Comparison of ENCODE assay signal across 19 cellular contexts in genomic region chr16:47504599-47504998, GRCh38. TPM values are rescaled to one million over a fixed set of nuclear protein-coding genes. Genes with fewer than 3 reads are reported as not detected.
DNase-seq lines count a peak whose midpoint lies in the region; ATAC-seq, FAIRE-seq and TF ChIP-seq lines count a peak whose summit lies in the region.
"Had no signal": no experiment of that assay in that cellular context is flagged by ENCODE, and none has a peak within 500 bp of the region (broad histone marks: within the 10 kb centered on the region; RNA-seq: fewer than 3 reads in every experiment).

No MANE protein-coding gene starts in this region.

- H3K36me3 ChIP-seq in HepG2 (replicated peaks in 1 of 2; ENCODE audit: control insufficient read depth in 1 of 2, insufficient read depth in 2 of 2, low read length in 2 of 2) (peaks cover 10 to 32% of the 10 kb centered on the region in 2 experiments), right lobe of liver (peaks cover 4 to 28% (median 5%) of the 10 kb centered on the region in 4 donors)

- H3K4me3 ChIP-seq in HepG2 (replicated peaks in 1 of 3; ENCODE audit: insufficient read depth in 1 of 3, low read depth in 2 of 3, low read length in 3 of 3) (no peak overlapping the region), right lobe of liver (no peak overlapping the region), choroid plexus epithelial cell (ENCODE audit: low read depth, low read length) (no peak overlapping the region)
- H3K4me3 ChIP-seq: GM12878 had no signal

- intact Hi-C loops in HepG2 (cut with micrococcal nuclease; ENCODE audit: unreplicated experiment) (no loop called here), right lobe of liver (cut with DNase I) (no loop called here)

- H3K27me3 ChIP-seq in HepG2 (ENCODE audit: control insufficient read depth in 1 of 2, insufficient read depth in 2 of 2, low read length in 2 of 2): no peaks in the 10 kb centered on the region
- H3K27me3 ChIP-seq in right lobe of liver: no peaks in the 10 kb centered on the region
- H3K27me3 ChIP-seq: BE2C had no signal

- POLR2A ChIA-PET in HepG2 (lab: Yijun Ruan, JAX): no interaction called here

- FAIRE-seq in HepG2 (lab: Jason Lieb, UNC): no peak
- FAIRE-seq: GM12878 had no signal

- no peak overlapping the region for H3K27ac ChIP-seq in HepG2 (ENCODE audit: extremely low read length, insufficient read depth, low read length)
- no peak overlapping the region for H3K27ac ChIP-seq in right lobe of liver

- TF ChIP-seq RAD21 in HepG2 (CRISPR knock-in tag; IDR thresholded peaks at IDR 0.05): no peak

- TF ChIP-seq CTCF in HepG2 (CRISPR knock-in tag; IDR thresholded peaks at IDR 0.05) (no peak), right lobe of liver (IDR thresholded peaks at IDR 0.05) (no peak), choroid plexus epithelial cell (conservative IDR thresholded peaks at IDR 0.05; ENCODE audit: low read depth, low read length) (no peak)

- no peak overlapping the region for H3K4me2 ChIP-seq in HepG2 (ENCODE audit: low read depth, low read length)

- ATAC-seq in HepG2: no peak
- ATAC-seq in right lobe of liver: no peak
- ATAC-seq: GM12878, Panc1, Right ventricle myocardium inferior had no signal

- in situ Hi-C loops in HepG2 (cut with HindIII; ENCODE audit: extremely low pct_ligation_motif_present, low pct_unique_long_range_greater_than_20kb): no loop called here

- BruUV-seq in HepG2 (replicated peaks; lab: Mats Ljungman, UMichigan): no TSS peak

- no peak overlapping the region for H3K9ac ChIP-seq in HepG2 (ENCODE audit: insufficient read depth, low read depth, low read length)

- peaks cover 19% of the 10 kb centered on the region for H3K4me1 ChIP-seq in HepG2 (ENCODE audit: insufficient read depth, low read length)
- peaks cover 0 to 5% (median 0%) of the 10 kb centered on the region in 4 donors for H3K4me1 ChIP-seq in right lobe of liver
- H3K4me1 ChIP-seq: BE2C had no signal

- DNase-seq in HepG2 (ENCODE audit: low spot score) (no peak), right lobe of liver (no peak), choroid plexus epithelial cell (ENCODE audit: low read depth) (peak; percentile 55), iris pigment epithelial cell (ENCODE audit: low read depth) (peak; percentile 59), NCI-H1092 (lab: John Stamatoyannopoulos, UW) (no peak), NCI-H82 (lab: John Stamatoyannopoulos, UW) (no peak), cerebellar nuclear complex (lab: John Stamatoyannopoulos, UW) (no peak)
- DNase-seq: BE2C; CD4-positive, alpha-beta T cell; DMS153; GDM1; GOT3; NCI-H1092 treated with DMSO at 0.1 percent for 48 hours; NCI-H146; NCI-H2029 treated with DMSO at 0.1 percent for 48 hours; NCI-H2171 had no signal

- no peak for TF ChIP-seq POLR2A in HepG2 (IDR thresholded peaks at IDR 0.05; ENCODE audit: insufficient read depth in 1 of 2, low read depth in 2 of 2, low read length in 2 of 2)
- TF ChIP-seq POLR2A in right lobe of liver (IDR thresholded peaks at IDR 0.05): no peak

- no peak overlapping the region for H2AFZ ChIP-seq in HepG2 (ENCODE audit: low read length)

- CTCF ChIA-PET in HepG2 (lab: Yijun Ruan, JAX; ENCODE audit: low intra/inter-chr PET ratio, low total read pairs): no interaction called here

- no peaks in the 10 kb centered on the region for H3K79me2 ChIP-seq in HepG2 (ENCODE audit: insufficient read depth, low read length)

- WGBS in HepG2 (ENCODE audit: low lambda C conversion rate): 97% methylated on average over 7 of the region's 7 CpGs
- WGBS in right lobe of liver (ENCODE audit: insufficient coverage, low coverage, low lambda C conversion rate, missing lambda C conversion rate): 90% methylated on average over 3 of the region's 7 CpGs

- no peaks in the 10 kb centered on the region for H3K9me3 ChIP-seq in HepG2 (ENCODE audit: low read length)
- no peaks in the 10 kb centered on the region for H3K9me3 ChIP-seq in right lobe of liver
- H3K9me3 ChIP-seq: BE2C had no signal

- no peak for TF ChIP-seq EP300 in HepG2 (IDR thresholded peaks at IDR 0.05; ENCODE audit: low read depth in 2 of 2, low read length in 2 of 2)
- no peak for TF ChIP-seq EP300 in HepG2 (CRISPR knock-in tag; IDR thresholded peaks at IDR 0.05; ENCODE audit: borderline replicate concordance)

- H4K20me1 ChIP-seq in HepG2 (ENCODE audit: insufficient read depth, low read length): no peaks in the 10 kb centered on the region

TF ChIP-seq in HepG2, 621 proteins besides CTCF, POLR2A, EP300 and RAD21:
- peak; percentile 48; the same call in 1 of the 2 replicates for TF ChIP-seq ZBTB33 (CRISPR knock-in tag; IDR thresholded peaks at IDR 0.05)
- no peak for TF ChIP-seq ATF7 (IDR thresholded peaks at IDR 0.05)
- TF ChIP-seq ATF7 (CRISPR knock-in tag; IDR thresholded peaks at IDR 0.05): no peak

RNA-seq across cellular contexts. Expression of gene PHKB, which starts 43.5 kb away (rescaled TPM):
- total RNA-seq in HepG2 (2016; rRNA removed; fragmentation: Illumina TruSeq; extraction: Trizol): 66.0 and 95.1 TPM in 2 replicates
- 200 and 220 TPM in 2 replicates for total RNA-seq in HepG2 (2016; cell fraction: cytosol; rRNA removed; fragmentation: Illumina TruSeq; extraction: Trizol; ENCODE audit: low read depth)
- total RNA-seq in HepG2 (2016; cell fraction: insoluble cytoplasmic fraction; rRNA removed; fragmentation: Illumina TruSeq; extraction: Trizol): 58.0 and 93.2 TPM in 2 replicates
- 88.4 and 98.7 TPM in 2 replicates for total RNA-seq in HepG2 (2016; cell fraction: membrane; rRNA removed; fragmentation: Illumina TruSeq; extraction: Trizol)
- total RNA-seq in HepG2 (2016; cell fraction: nucleus; rRNA removed; fragmentation: Illumina TruSeq; extraction: Trizol): 84.8 and 101 TPM in 2 replicates
- polyA plus RNA-seq in HepG2 (2011; rRNA removed): 62.4 and 80.8 TPM in 2 replicates
- 25.3 and 40.2 TPM in 2 replicates for polyA plus RNA-seq in HepG2 (2011; cell fraction: cytosol; rRNA removed)
- polyA plus RNA-seq in HepG2 (2011; cell fraction: nucleus; rRNA removed): 78.9 and 86.4 TPM in 2 replicates
- 46.4 and 75.5 TPM in 2 replicates for polyA plus RNA-seq in HepG2 (2012)
- 9.5 and 12.2 TPM in 2 replicates for polyA plus RNA-seq in HepG2 (2016; cell fraction: cytosol; fragmentation: Illumina TruSeq; extraction: Trizol; ENCODE audit: low read depth)
- 93.2 and 94.4 TPM in 2 replicates for polyA plus RNA-seq in HepG2 (2016; cell fraction: insoluble cytoplasmic fraction; fragmentation: Illumina TruSeq; extraction: Trizol; ENCODE audit: low read depth)
- polyA plus RNA-seq in HepG2 (2016; cell fraction: membrane; fragmentation: Illumina TruSeq; extraction: Trizol; ENCODE audit: low read depth): 31.8 and 34.3 TPM in 2 replicates
- 81.2 and 89.2 TPM in 2 replicates for polyA plus RNA-seq in HepG2 (2016; cell fraction: nucleus; fragmentation: Illumina TruSeq; extraction: Trizol; ENCODE audit: insufficient read depth, low read depth)
- 88.9 and 99.3 TPM in 2 replicates for polyA minus RNA-seq in HepG2 (2011; rRNA and poly(A)+ RNA removed; ENCODE audit: low replicate concordance)
- 53.6 and 56.7 TPM in 2 replicates for polyA minus RNA-seq in HepG2 (2011; cell fraction: cytosol; rRNA and poly(A)+ RNA removed)
- 321 and 334 TPM in 2 replicates for polyA minus RNA-seq in HepG2 (2011; cell fraction: nucleus; rRNA and poly(A)+ RNA removed)
- 10 to 100 TPM; 28.9 to 45.3 (median 35.4) TPM for total RNA-seq in right lobe of liver

RNA-seq across cellular contexts. Expression of gene ITFG1, which starts 43.7 kb away (rescaled TPM):
- total RNA-seq in HepG2 (2016; rRNA removed; fragmentation: Illumina TruSeq; extraction: Trizol) (43.7 and 74.5 TPM in 2 replicates), right lobe of liver (10 to 100 TPM; 29.9 to 43.8 (median 39.2) TPM)
- total RNA-seq in HepG2 (2016; cell fraction: cytosol; rRNA removed; fragmentation: Illumina TruSeq; extraction: Trizol; ENCODE audit: low read depth): 10.6 and 11.3 TPM in 2 replicates
- 41.6 and 78.2 TPM in 2 replicates for total RNA-seq in HepG2 (2016; cell fraction: insoluble cytoplasmic fraction; rRNA removed; fragmentation: Illumina TruSeq; extraction: Trizol)
- 28.3 and 33.2 TPM in 2 replicates for total RNA-seq in HepG2 (2016; cell fraction: membrane; rRNA removed; fragmentation: Illumina TruSeq; extraction: Trizol)
- 99.8 and 112 TPM in 2 replicates for total RNA-seq in HepG2 (2016; cell fraction: nucleus; rRNA removed; fragmentation: Illumina TruSeq; extraction: Trizol)
- 129 and 150 TPM in 2 replicates for polyA plus RNA-seq in HepG2 (2011; rRNA removed)
- 61.2 and 97.7 TPM in 2 replicates for polyA plus RNA-seq in HepG2 (2011; cell fraction: cytosol; rRNA removed)
- polyA plus RNA-seq in HepG2 (2011; cell fraction: nucleus; rRNA removed): 18.9 and 25.5 TPM in 2 replicates
- polyA plus RNA-seq in HepG2 (2012): 74.2 and 93.9 TPM in 2 replicates
- 14.2 and 16.6 TPM in 2 replicates for polyA plus RNA-seq in HepG2 (2016; cell fraction: cytosol; fragmentation: Illumina TruSeq; extraction: Trizol; ENCODE audit: low read depth)
- 46.8 and 47.5 TPM in 2 replicates for polyA plus RNA-seq in HepG2 (2016; cell fraction: insoluble cytoplasmic fraction; fragmentation: Illumina TruSeq; extraction: Trizol; ENCODE audit: low read depth)
- polyA plus RNA-seq in HepG2 (2016; cell fraction: membrane; fragmentation: Illumina TruSeq; extraction: Trizol; ENCODE audit: low read depth): 26.3 and 29.6 TPM in 2 replicates
- polyA plus RNA-seq in HepG2 (2016; cell fraction: nucleus; fragmentation: Illumina TruSeq; extraction: Trizol; ENCODE audit: insufficient read depth, low read depth): 109 and 116 TPM in 2 replicates
- polyA minus RNA-seq in HepG2 (2011; rRNA and poly(A)+ RNA removed; ENCODE audit: low replicate concordance): 21.2 and 34.6 TPM in 2 replicates
- 38.5 and 42.1 TPM in 2 replicates for polyA minus RNA-seq in HepG2 (2011; cell fraction: cytosol; rRNA and poly(A)+ RNA removed)
- polyA minus RNA-seq in HepG2 (2011; cell fraction: nucleus; rRNA and poly(A)+ RNA removed): 93.2 and 115 TPM in 2 replicates

Comparison
In these comparisons a context has a peak if more than half of its experiments do, and no peak if none do; other contexts are left out.
1. DNase-seq: peak in choroid plexus epithelial cell (single experiment) and iris pigment epithelial cell (single experiment); none in HepG2 (single experiment), right lobe of liver (0 of 3), NCI-H1092 (single experiment), NCI-H82 (single experiment) and cerebellar nuclear complex (0 of 2).